In the genomic region with DNA sequence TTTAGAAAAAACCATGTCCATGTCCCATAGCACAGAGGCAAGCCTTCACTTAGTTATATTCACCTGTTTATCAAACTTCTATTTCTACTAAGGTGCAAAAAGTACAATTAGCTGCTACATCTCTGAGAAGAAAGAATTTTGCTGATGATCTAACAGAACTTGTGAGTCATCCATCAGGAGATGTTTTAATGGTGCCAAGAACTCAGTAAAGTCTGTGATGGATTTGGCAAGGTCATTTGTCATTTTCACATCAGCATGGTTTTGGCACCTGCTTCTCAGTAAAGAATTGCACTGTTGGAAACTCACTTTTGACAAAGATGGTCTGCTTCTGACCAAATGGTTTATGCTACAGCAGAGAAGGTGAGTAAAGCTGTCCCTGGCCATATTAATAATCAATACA, we compare ENCODE assay signal across 20 cellular contexts.
"Had no signal": no experiment of that assay in that cellular context is flagged by ENCODE, and none has a peak within 500 bp of the region (broad histone marks: within the 10 kb centered on the region; RNA-seq: fewer than 3 reads in every experiment).

No MANE protein-coding gene starts in this region.

- ATAC-seq: body of pancreas; gastroesophageal sphincter; left cardiac atrium; natural killer cell treated with Interleukin-12 subunit alpha and Interleukin-12 subunit beta and Interleukin-15 and Interleukin-18, amount 100 ng/mL, for 72 hours; right cardiac atrium; upper lobe of right lung had no signal

- H3K9me3 ChIP-seq: body of pancreas, esophagus muscularis mucosa, gastroesophageal sphincter, thyroid gland, upper lobe of right lung had no signal

- H3K4me3 ChIP-seq: body of pancreas, esophagus muscularis mucosa, gastroesophageal sphincter, skin epidermis, thyroid gland, upper lobe of right lung had no signal

- H3K4me1 ChIP-seq: body of pancreas, esophagus muscularis mucosa, gastroesophageal sphincter, thyroid gland, upper lobe of right lung had no signal

- H3K36me3 ChIP-seq: esophagus muscularis mucosa, gastroesophageal sphincter, thyroid gland, upper lobe of right lung had no signal

- DNase-seq: activated CD4-positive, alpha-beta memory T cell treated with anti-CD3 and anti-CD28 coated beads for 36 hours; activated CD4-positive, alpha-beta T cell treated with anti-CD3 and anti-CD28 coated beads for 4 hours; activated CD4-positive, CD25-positive, alpha-beta regulatory T cell; activated naive CD4-positive, alpha-beta T cell treated with anti-CD3 and anti-CD28 coated beads for 36 hours; activated naive CD8-positive, alpha-beta T cell treated with anti-CD3 and anti-CD28 coated beads, Interleukin-2, amount 10 ng/mL, durations not matched to agents 7 days and 5 days; activated T-cell treated with anti-CD3 and anti-CD28 coated beads, Interleukin-2, amount 50 U/mL, for 48 hours; amygdala; body of pancreas; effector memory CD4-positive, alpha-beta T cell; hypothalamus; left cardiac atrium; right cardiac atrium; stimulated activated CD4-positive, alpha-beta T cell treated with anti-CD3 and anti-CD28 coated beads, Interleukin-1b, Interleukin-23, amount 100 ng/mL, for 48 hours; substantia nigra; thyroid gland; upper lobe of right lung had no signal

- H3K27ac ChIP-seq: body of pancreas, esophagus muscularis mucosa, gastroesophageal sphincter, skin epidermis, thyroid gland, upper lobe of right lung had no signal

- H3K27me3 ChIP-seq: body of pancreas, esophagus muscularis mucosa, gastroesophageal sphincter, thyroid gland, upper lobe of right lung had no signal
